In genomic region chr6:115770851-115771250, GRCh38 we compare ENCODE assay signal across 28 cellular contexts.
"Had no signal": no experiment of that assay in that cellular context is flagged by ENCODE, and none has a peak within 500 bp of the region (broad histone marks: within the 10 kb centered on the region; RNA-seq: fewer than 3 reads in every experiment).

No MANE protein-coding gene starts in this region.

- H3K4me3 Mint-ChIP-seq: naive B cell; naive thymus-derived CD8-positive, alpha-beta T cell; natural killer cell treated with Interleukin-12 subunit alpha and Interleukin-12 subunit beta and Interleukin-15 and Interleukin-18, amount 100 ng/mL, for 72 hours; stimulated activated effector memory CD8-positive, alpha-beta T cell treated with anti-CD3 and anti-CD28 coated beads, Interleukin-12 subunit alpha, Interleukin-12 subunit beta, amount 100 ng/mL, for 72 hours; stimulated activated naive CD8-positive, alpha-beta T cell treated with anti-CD3 and anti-CD28 coated beads, Interleukin-15, amount 100 ng/mL, for 72 hours; type B pancreatic cell had no signal

- H3K9me3 ChIP-seq: neutrophil, pancreas, prostate gland, right lobe of liver, sigmoid colon, suprapubic skin, testis, tibial artery, transverse colon, upper lobe of right lung, uterus had no signal

- H3K4me3 ChIP-seq: pancreas, prostate gland, right lobe of liver, sigmoid colon, suprapubic skin, testis, tibial artery, transverse colon, upper lobe of right lung, uterus had no signal

- H3K36me3 ChIP-seq: neutrophil, pancreas, prostate gland, right lobe of liver, sigmoid colon, suprapubic skin, tibial artery, transverse colon, upper lobe of right lung, uterus had no signal

- H3K4me1 ChIP-seq: pancreas, prostate gland, right lobe of liver, suprapubic skin, testis, transverse colon, upper lobe of right lung, uterus had no signal

- H3K4me1 Mint-ChIP-seq: naive B cell; naive thymus-derived CD8-positive, alpha-beta T cell; stimulated activated effector memory CD8-positive, alpha-beta T cell treated with anti-CD3 and anti-CD28 coated beads, Interleukin-12 subunit alpha, Interleukin-12 subunit beta, amount 100 ng/mL, for 72 hours; stimulated activated naive CD8-positive, alpha-beta T cell treated with anti-CD3 and anti-CD28 coated beads, Interleukin-15, amount 100 ng/mL, for 72 hours had no signal

- H3K27ac Mint-ChIP-seq: naive B cell; naive thymus-derived CD8-positive, alpha-beta T cell; natural killer cell treated with Interleukin-12 subunit alpha and Interleukin-12 subunit beta and Interleukin-15 and Interleukin-18, amount 100 ng/mL, for 72 hours; stimulated activated effector memory CD8-positive, alpha-beta T cell treated with anti-CD3 and anti-CD28 coated beads, Interleukin-12 subunit alpha, Interleukin-12 subunit beta, amount 100 ng/mL, for 72 hours; stimulated activated naive CD8-positive, alpha-beta T cell treated with anti-CD3 and anti-CD28 coated beads, Interleukin-15, amount 100 ng/mL, for 72 hours; type B pancreatic cell had no signal

- H3K27me3 ChIP-seq: neutrophil, pancreas, right lobe of liver, sigmoid colon, suprapubic skin, testis, tibial artery, transverse colon, upper lobe of right lung, uterus had no signal

- DNase-seq: naive B cell; naive thymus-derived CD8-positive, alpha-beta T cell; nucleus accumbens; retina; right cardiac atrium; right lobe of liver; sigmoid colon; small intestine; stimulated activated CD4-positive, alpha-beta T cell treated with anti-CD3 and anti-CD28 coated beads, Interleukin-15, amount 100 ng/mL, for 24 hours; stimulated activated CD4-positive, alpha-beta T cell treated with anti-CD3 and anti-CD28 coated beads, Interleukin-2, amount 100 ng/mL, for 24 hours; stimulated activated CD4-positive, alpha-beta T cell treated with anti-CD3 and anti-CD28 coated beads, Interleukin-2, amount 100 ng/mL, for 48 hours; stimulated activated CD4-positive, alpha-beta T cell treated with anti-CD3 and anti-CD28 coated beads, Interleukin-4, amount 100 ng/mL, for 24 hours; stimulated activated naive CD4-positive, alpha-beta T cell; stimulated activated naive CD8-positive, alpha-beta T cell treated with anti-CD3 and anti-CD28 coated beads, Interleukin-15, amount 100 ng/mL, for 72 hours; stimulated activated naive CD8-positive, alpha-beta T cell treated with anti-CD3 and anti-CD28 coated beads, Interleukin-15, Interleukin-2, amounts not matched to agents 100 U/mL and 50 U/mL, for 24 hours; substantia nigra; testis; tibial artery; transverse colon; upper lobe of right lung; uterus had no signal

- H3K36me3 Mint-ChIP-seq: naive B cell; naive thymus-derived CD8-positive, alpha-beta T cell; natural killer cell treated with Interleukin-12 subunit alpha and Interleukin-12 subunit beta and Interleukin-15 and Interleukin-18, amount 100 ng/mL, for 72 hours; stimulated activated effector memory CD8-positive, alpha-beta T cell treated with anti-CD3 and anti-CD28 coated beads, Interleukin-12 subunit alpha, Interleukin-12 subunit beta, amount 100 ng/mL, for 72 hours; type B pancreatic cell had no signal

- H3K27me3 Mint-ChIP-seq: naive B cell; naive thymus-derived CD8-positive, alpha-beta T cell; natural killer cell treated with Interleukin-12 subunit alpha and Interleukin-12 subunit beta and Interleukin-15 and Interleukin-18, amount 100 ng/mL, for 72 hours; stimulated activated naive CD8-positive, alpha-beta T cell treated with anti-CD3 and anti-CD28 coated beads, Interleukin-15, amount 100 ng/mL, for 72 hours; type B pancreatic cell had no signal

- H3K9me3 Mint-ChIP-seq: naive B cell; stimulated activated naive CD8-positive, alpha-beta T cell treated with anti-CD3 and anti-CD28 coated beads, Interleukin-15, amount 100 ng/mL, for 72 hours; type B pancreatic cell had no signal

- H3K27ac ChIP-seq: neutrophil, pancreas, prostate gland, right lobe of liver, sigmoid colon, suprapubic skin, testis, tibial artery, transverse colon, upper lobe of right lung, uterus had no signal
